In the genomic region with DNA sequence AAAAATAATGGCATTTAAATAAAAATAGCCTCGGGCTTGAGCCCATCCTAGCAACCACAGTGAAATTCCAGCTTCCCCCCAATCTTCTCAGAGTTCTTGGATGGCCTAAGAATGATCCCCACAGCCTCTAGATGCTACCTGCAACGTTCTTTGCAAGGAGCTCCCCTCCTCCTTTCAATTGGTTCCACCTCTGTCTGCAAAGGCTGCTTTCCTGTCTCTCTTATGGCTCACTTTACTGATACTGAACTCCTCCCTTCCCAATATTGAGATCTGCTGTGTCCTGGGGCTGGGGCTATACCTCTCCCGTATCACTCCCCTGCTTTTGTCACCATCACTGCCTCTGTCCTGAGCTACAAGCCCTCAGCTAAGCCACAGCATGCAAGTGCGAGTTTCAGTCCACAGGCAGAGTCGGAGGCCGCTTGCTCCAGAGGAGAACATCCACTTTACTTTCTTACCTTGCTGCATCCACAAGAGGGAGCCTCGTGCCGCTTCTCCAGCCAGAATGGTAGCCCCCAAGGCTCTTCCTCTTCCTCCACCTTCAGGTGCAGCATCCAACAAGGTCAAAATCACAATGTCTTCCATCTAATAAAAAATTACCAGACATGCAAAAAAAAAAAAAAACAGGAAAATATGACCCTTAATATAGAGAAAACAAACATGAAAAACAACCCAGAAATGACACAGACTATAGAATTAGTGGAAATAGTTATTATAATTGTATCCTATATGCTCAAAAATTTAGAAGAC, we compare ENCODE assay signal across 8 cellular contexts. TPM values are rescaled to one million over a fixed set of nuclear protein-coding genes. Genes with fewer than 3 reads are reported as not detected.
DNase-seq lines count a peak whose midpoint lies in the region; ATAC-seq and TF ChIP-seq lines count a peak whose summit lies in the region.

No MANE protein-coding gene starts in this region.

- TF ChIP-seq CTCF in fibroblast of villous mesenchyme (IDR thresholded peaks at IDR 0.05; ENCODE audit: insufficient read depth, low read depth, low read length): peak; percentile 66

- no peak overlapping the region for H3K4me3 ChIP-seq in fibroblast of villous mesenchyme (ENCODE audit: low read depth, low read length)

- ATAC-seq in HG03565 (IDR thresholded peaks at IDR 0.05; ENCODE audit: unreplicated experiment) (peak; percentile 49), HG03469 (IDR thresholded peaks at IDR 0.05; ENCODE audit: unreplicated experiment) (no peak), GM21381 (IDR thresholded peaks at IDR 0.05; ENCODE audit: unreplicated experiment) (no peak)

- DNase-seq in NCI-H2081 (lab: John Stamatoyannopoulos, UW) (peak; percentile 7 to 36), NCI-H2081 treated with DMSO at 0.1 percent for 48 hours (lab: John Stamatoyannopoulos, UW) (no peak), SKM-1 (lab: John Stamatoyannopoulos, UW; ENCODE audit: unreplicated experiment) (peak; percentile 25), fibroblast of villous mesenchyme (ENCODE audit: low read depth) (peak; percentile 38), NCI-H1694 treated with DMSO at 0.1 percent for 48 hours (lab: John Stamatoyannopoulos, UW) (no peak)

RNA-seq across cellular contexts. Expression of a gene that starts 48.6 kb away (rescaled TPM):
- not detected in 2 replicates for total RNA-seq in fibroblast of villous mesenchyme

Comparison
In these comparisons a context has a peak if more than half of its experiments do, and no peak if none do; other contexts are left out.
1. DNase-seq: peak in NCI-H2081 (2 of 2), SKM-1 (single experiment) and fibroblast of villous mesenchyme (single experiment); none in NCI-H2081 treated with DMSO at 0.1 percent for 48 hours (single experiment) and NCI-H1694 treated with DMSO at 0.1 percent for 48 hours (single experiment).